Comparison of ENCODE assay signal across 31 cellular contexts in genomic region chrY:19717146-19717545, GRCh38. TPM values are rescaled to one million over a fixed set of nuclear protein-coding genes. Genes with fewer than 3 reads are reported as not detected.
"Had no signal": no experiment of that assay in that cellular context is flagged by ENCODE, and none has a peak within 500 bp of the region (broad histone marks: within the 10 kb centered on the region; RNA-seq: fewer than 3 reads in every experiment).

No MANE protein-coding gene starts in this region.

- H3K27ac ChIP-seq: brain microvascular endothelial cell, epithelial cell of prostate, esophagus squamous epithelium, heart right ventricle, hepatocyte, WERI-Rb-1 had no signal

- H3K4me1 ChIP-seq: esophagus squamous epithelium, heart right ventricle had no signal

- H3K4me3 Mint-ChIP-seq: activated B cell treated with CpG ODN at 0.5 μM for 24 hours; activated CD8-positive, alpha-beta T cell treated with anti-CD3 and anti-CD28 coated beads for 36 hours; activated naive CD8-positive, alpha-beta T cell; activated T-cell treated with anti-CD3 and anti-CD28 coated beads, Interleukin-2, amount 50 U/mL, for 4 hours; activated T-helper 17 cell treated with anti-CD3 and anti-CD28 coated beads, Interleukin-2, amount 50 U/mL, for 72 hours; effector memory CD8-positive, alpha-beta T cell; T-helper 17 cell; T-helper 2 cell treated with Interferon-gamma antibody and Interleukin-4, amounts not matched to agents 5 μg/mL and 100 μg/mL, for 36 hours had no signal

- H3K4me3 ChIP-seq: esophagus squamous epithelium, heart right ventricle, hepatocyte had no signal

- H3K36me3 ChIP-seq: brain microvascular endothelial cell, WERI-Rb-1 had no signal

- ATAC-seq: activated CD4-positive, CD25-positive, alpha-beta regulatory T cell treated with anti-CD3 and anti-CD28 coated beads, Interleukin-2, amount 50 U/mL, for 24 hours; activated CD8-positive, alpha-beta T cell treated with anti-CD3 and anti-CD28 coated beads for 36 hours; activated T-cell treated with anti-CD3 and anti-CD28 coated beads, Interleukin-2, amount 50 U/mL, for 4 hours; activated T-helper 17 cell treated with anti-CD3 and anti-CD28 coated beads, Interleukin-2, amount 50 U/mL, for 72 hours; effector memory CD8-positive, alpha-beta T cell; heart right ventricle; T-helper 17 cell had no signal

- H3K4me2 ChIP-seq: hepatocyte had no signal

- H3K79me2 ChIP-seq: hepatocyte had no signal

- H3K27me3 ChIP-seq: brain microvascular endothelial cell, esophagus squamous epithelium, heart right ventricle, hepatocyte had no signal

- H3K27me3 Mint-ChIP-seq: activated B cell treated with CpG ODN at 0.5 μM for 24 hours; activated CD8-positive, alpha-beta T cell treated with anti-CD3 and anti-CD28 coated beads for 36 hours; activated naive CD8-positive, alpha-beta T cell; activated T-helper 17 cell treated with anti-CD3 and anti-CD28 coated beads, Interleukin-2, amount 50 U/mL, for 72 hours; effector memory CD8-positive, alpha-beta T cell; T-helper 17 cell had no signal

- DNase-seq: activated B cell treated with CpG ODN at 0.5 μM for 24 hours; activated CD4-positive, alpha-beta T cell treated with anti-CD3 and anti-CD28 coated beads for 48 hours; activated CD4-positive, alpha-beta T cell treated with anti-CD3 and anti-CD28 coated beads, Interleukin-2, amount 50 U/mL, for 1 hour; activated CD4-positive, alpha-beta T cell treated with anti-CD3 and anti-CD28 coated beads, Interleukin-2, amount 50 U/mL, for 48 hours; activated CD8-positive, alpha-beta memory T cell treated with anti-CD3 and anti-CD28 coated beads for 24 hours; activated CD8-positive, alpha-beta T cell treated with anti-CD3 and anti-CD28 coated beads for 36 hours; activated effector memory CD4-positive, alpha-beta T cell treated with Interleukin-2 at 50 U/mL for 16 hours; activated gamma-delta T cell treated with Interleukin-2 at 50 U/mL for 16 hours; activated naive CD4-positive, alpha-beta T cell treated with anti-CD3 and anti-CD28 coated beads, Interleukin-2, amount 50 U/mL, for 16 hours; activated naive CD4-positive, alpha-beta T cell treated with Interleukin-2 at 50 U/mL for 16 hours; activated T-cell treated with anti-CD3 and anti-CD28 coated beads, Interleukin-2, amount 50 U/mL, for 4 hours; amniotic stem cell; anterior cingulate cortex; brain microvascular endothelial cell; cortex of kidney; dermis blood vessel endothelial cell; effector CD4-positive, alpha-beta T cell; effector memory CD8-positive, alpha-beta T cell; esophagus squamous epithelium; heart right ventricle; T-helper 17 cell; T1000; WERI-Rb-1 had no signal

- H3K27ac Mint-ChIP-seq: activated CD8-positive, alpha-beta T cell treated with anti-CD3 and anti-CD28 coated beads for 36 hours; activated naive CD8-positive, alpha-beta T cell; activated T-helper 17 cell treated with anti-CD3 and anti-CD28 coated beads, Interleukin-2, amount 50 U/mL, for 72 hours; effector memory CD8-positive, alpha-beta T cell; T-helper 17 cell; T-helper 2 cell treated with Interferon-gamma antibody and Interleukin-4, amounts not matched to agents 5 μg/mL and 100 μg/mL, for 36 hours had no signal

- H2AFZ ChIP-seq: hepatocyte had no signal

- H3K9me3 Mint-ChIP-seq: activated B cell treated with CpG ODN at 0.5 μM for 24 hours; activated CD8-positive, alpha-beta T cell treated with anti-CD3 and anti-CD28 coated beads for 36 hours; activated T-cell treated with anti-CD3 and anti-CD28 coated beads, Interleukin-2, amount 50 U/mL, for 4 hours; activated T-helper 17 cell treated with anti-CD3 and anti-CD28 coated beads, Interleukin-2, amount 50 U/mL, for 72 hours; effector memory CD8-positive, alpha-beta T cell; T-helper 2 cell treated with Interferon-gamma antibody and Interleukin-4, amounts not matched to agents 5 μg/mL and 100 μg/mL, for 36 hours had no signal

- H3K9me3 ChIP-seq: esophagus squamous epithelium, heart right ventricle had no signal

RNA-seq across cellular contexts. Expression of gene KDM5D, which starts 27.4 kb away (rescaled TPM):
- total RNA-seq: chondrocyte, dermis blood vessel endothelial cell, fibroblast of lung, hepatocyte had no signal
- polyA plus RNA-seq: hepatocyte had no signal
